8 cellular contexts compared by ENCODE assay signal in the genomic region with DNA sequence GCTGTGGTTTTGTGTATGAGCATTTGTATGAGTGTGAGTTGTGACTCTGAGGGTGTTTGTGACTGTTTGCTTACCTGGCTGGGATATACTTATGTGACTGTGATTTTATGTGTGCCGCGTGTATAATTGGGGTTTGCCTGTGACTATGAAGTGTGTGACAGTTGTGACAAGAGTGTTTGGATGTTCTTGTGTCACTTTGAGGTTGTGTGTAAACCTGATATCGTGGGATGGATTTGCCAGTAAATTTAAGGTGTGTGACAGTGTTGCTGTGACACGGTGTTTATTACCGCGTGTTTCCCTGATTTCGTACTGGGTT. TPM values are rescaled to one million over a fixed set of nuclear protein-coding genes. Genes with fewer than 3 reads are reported as not detected.
DNase-seq lines count a peak whose midpoint lies in the region; ATAC-seq, FAIRE-seq and TF ChIP-seq lines count a peak whose summit lies in the region.

No MANE protein-coding gene starts in this region.

- no peak overlapping the region for H2BK5ac ChIP-seq in mesendoderm (ENCODE audit: low read length)

- no peak overlapping the region for H4K5ac ChIP-seq in mesendoderm (ENCODE audit: low read length)

- BruUV-seq in K562 (replicated peaks; lab: Mats Ljungman, UMichigan): no TSS peak

- no peak overlapping the region for H2BK15ac ChIP-seq in mesendoderm (replicated peaks; ENCODE audit: low read depth)

- WGBS in K562 (ENCODE audit: insufficient coverage, low coverage, missing lambda C conversion rate): 0% methylated on average over 7 of the region's 7 CpGs
- WGBS in mesendoderm (ENCODE audit: extremely low coverage, insufficient coverage, low lambda C conversion rate): no CpG with 5 or more reads among the region's 7 CpGs

- H2AFZ ChIP-seq in K562 (ENCODE audit: low read depth, low read length): peak overlapping the region; percentile 96

- CTCF ChIA-PET in K562 (lab: Yijun Ruan, JAX; ENCODE audit: low intra/inter-chr PET ratio): interaction anchor here (0.5 kb wide), 1 partner anchor 9 kb away, joined by 4 read pairs; no protein-coding TSS in a partner anchor

- H3K79me1 ChIP-seq in mesendoderm (ENCODE audit: low read length): peaks cover 10% of the 10 kb centered on the region

- TF ChIP-seq EP300 in K562 (IDR thresholded peaks at IDR 0.05; ENCODE audit: low read length): no peak

- ATAC-seq in Right ventricle myocardium superior (ENCODE audit: poor library complexity) (no peak), K562 (no peak), GM19328 (IDR thresholded peaks at IDR 0.05; ENCODE audit: unreplicated experiment) (no peak), GM18861 (IDR thresholded peaks at IDR 0.05; ENCODE audit: unreplicated experiment) (no peak), HG03280 (IDR thresholded peaks at IDR 0.05; ENCODE audit: unreplicated experiment) (no peak)

- H3K4ac ChIP-seq in mesendoderm (ENCODE audit: low read depth, low read length): no peak overlapping the region

- H3K36me3 ChIP-seq in right atrium auricular region (peaks cover 13% of the 10 kb centered on the region), K562 (ENCODE audit: control insufficient read depth, insufficient read depth, low read length) (no peaks in the 10 kb centered on the region), mesendoderm (ENCODE audit: control insufficient read depth, insufficient read depth, low read length) (no peaks in the 10 kb centered on the region), uterus (no peaks in the 10 kb centered on the region)

- peak; percentile 15 for FAIRE-seq in K562 (lab: Jason Lieb, UNC)

- no peak overlapping the region for H2BK120ac ChIP-seq in mesendoderm (ENCODE audit: low read depth, low read length)

- POLR2A ChIA-PET in K562 (lab: Yijun Ruan, JAX): interaction anchor here (0.6 to 1.0 kb wide), 2 partner anchors 10 to 1356 kb away, joined by 3 read pairs; no protein-coding TSS in a partner anchor

- H3K56ac ChIP-seq in mesendoderm (ENCODE audit: low read length): peak overlapping the region; percentile 93

- H3K27ac ChIP-seq in right atrium auricular region: peak overlapping the region; percentile 88 to 93
- peak overlapping the region; percentile 71; the same call in 2 of the 3 replicates for H3K27ac ChIP-seq in K562 (ENCODE audit: extremely low read depth, low read depth, low read length)
- no peak overlapping the region for H3K27ac ChIP-seq in mesendoderm (ENCODE audit: low read depth, low read length)
- peak overlapping the region; percentile 85 to 87 for H3K27ac ChIP-seq in uterus

- TF ChIP-seq CTCF in right atrium auricular region (IDR thresholded peaks at IDR 0.05) (no peak), K562 (IDR thresholded peaks at IDR 0.05 in 2 of 3, conservative IDR thresholded peaks at IDR 0.05 in 1 of 3; ENCODE audit: insufficient read depth in 2 of 3, low read depth in 1 of 3, low read length in 3 of 3) (no peak), uterus (IDR thresholded peaks at IDR 0.05) (no peak)

- H3K4me3 ChIP-seq in right atrium auricular region (peak overlapping the region; percentile 79 to 90), K562 (peak overlapping the region; percentile 79), mesendoderm (ENCODE audit: low read length) (peak overlapping the region; percentile 94), uterus (peak overlapping the region; percentile 56 to 82)

- intact Hi-C loops in Right ventricle myocardium superior (cut with DNase I): loop anchor here (10.0 kb wide), 1 partner anchor 74 kb away; no protein-coding TSS in a partner anchor
- intact Hi-C loops in K562 (cut with micrococcal nuclease): no loop called here
- intact Hi-C loops in uterus (cut with DNase I; ENCODE audit: low total_unique reads): no loop called here

- H3K4me1 ChIP-seq in right atrium auricular region (peaks cover 0 to 22% of the 10 kb centered on the region in 2 donors), K562 (replicated peaks in 1 of 2; ENCODE audit: control insufficient read depth in 2 of 2, insufficient read depth in 2 of 2, low read length in 2 of 2) (peaks cover 0 to 8% of the 10 kb centered on the region in 2 experiments; a peak in 2 of 5 replicates), mesendoderm (ENCODE audit: control insufficient read depth, low read depth, low read length) (peaks cover 3% of the 10 kb centered on the region), uterus (peaks cover 0 to 8% of the 10 kb centered on the region in 2 donors)

- H4K8ac ChIP-seq in mesendoderm (ENCODE audit: low read depth, low read length): no peak overlapping the region

- peak overlapping the region; percentile 97 for H3K4me2 ChIP-seq in K562 (ENCODE audit: insufficient read depth, low read length)
- peak overlapping the region; percentile 54 for H3K4me2 ChIP-seq in mesendoderm (ENCODE audit: low read length)

- H3K9ac ChIP-seq in K562 (ENCODE audit: insufficient read depth in 1 of 2, low read depth in 2 of 2, low read length in 2 of 2): peak overlapping the region; percentile 71 to 96
- peak overlapping the region; percentile 89 for H3K9ac ChIP-seq in mesendoderm (ENCODE audit: low read length)

- no peak overlapping the region for H2AK5ac ChIP-seq in mesendoderm (ENCODE audit: low read length)

- no peak overlapping the region for H3K18ac ChIP-seq in mesendoderm (ENCODE audit: low read length)

- H3K9me1 ChIP-seq in K562 (ENCODE audit: control insufficient read depth, insufficient read depth, low read length): no peaks in the 10 kb centered on the region

- no peak for TF ChIP-seq RAD21 in K562 (CRISPR knock-in tag; conservative IDR thresholded peaks at IDR 0.05 in 1 of 2, IDR thresholded peaks at IDR 0.05 in 1 of 2)

- no peaks in the 10 kb centered on the region for H3K27me3 ChIP-seq in right atrium auricular region
- no peaks in the 10 kb centered on the region for H3K27me3 ChIP-seq in K562 (ENCODE audit: control insufficient read depth in 2 of 2, insufficient read depth in 2 of 2, low read length in 2 of 2)
- no peaks in the 10 kb centered on the region for H3K27me3 ChIP-seq in mesendoderm (ENCODE audit: insufficient read depth, low read length, poor library complexity)
- no peaks in the 10 kb centered on the region for H3K27me3 ChIP-seq in uterus

- in situ Hi-C loops in K562 (cut with MboI): no loop called here

- H3K23ac ChIP-seq in mesendoderm (ENCODE audit: low read length): no peak overlapping the region

- H3K79me2 ChIP-seq in K562 (ENCODE audit: control insufficient read depth, insufficient read depth, low read length) (peaks cover 30% of the 10 kb centered on the region), mesendoderm (ENCODE audit: control insufficient read depth, insufficient read depth, low read length) (peaks cover 12% of the 10 kb centered on the region)

- TF ChIP-seq POLR2A in K562 (conservative IDR thresholded peaks at IDR 0.05) (no peak), uterus (IDR thresholded peaks at IDR 0.05) (no peak)

- peaks cover 5 to 20% of the 10 kb centered on the region in 2 donors for H3K9me3 ChIP-seq in right atrium auricular region
- H3K9me3 ChIP-seq in K562 (replicated peaks; ENCODE audit: control insufficient read depth, insufficient read depth, low read depth, low read length): peaks cover 3% of the 10 kb centered on the region; the same call in 1 of the 2 replicates
- peaks cover 0 to 18% of the 10 kb centered on the region in 2 donors for H3K9me3 ChIP-seq in uterus

- no peak for DNase-seq in right atrium auricular region (ENCODE audit: low spot score)
- no peak for DNase-seq in Right ventricle myocardium superior
- DNase-seq in K562 (ENCODE audit: extremely low read depth in 1 of 4, low spot score in 3 of 4): peak in 1 of 4 experiments; percentile 7
- DNase-seq in mesendoderm: no peak
- DNase-seq in uterus: no peak

- no peaks in the 10 kb centered on the region for H4K20me1 ChIP-seq in K562 (replicated peaks; ENCODE audit: control insufficient read depth, insufficient read depth, low read length)

TF ChIP-seq in K562, 482 proteins besides CTCF, POLR2A, EP300 and RAD21 (continues in another document):
- TF ChIP-seq, protein P1, sequence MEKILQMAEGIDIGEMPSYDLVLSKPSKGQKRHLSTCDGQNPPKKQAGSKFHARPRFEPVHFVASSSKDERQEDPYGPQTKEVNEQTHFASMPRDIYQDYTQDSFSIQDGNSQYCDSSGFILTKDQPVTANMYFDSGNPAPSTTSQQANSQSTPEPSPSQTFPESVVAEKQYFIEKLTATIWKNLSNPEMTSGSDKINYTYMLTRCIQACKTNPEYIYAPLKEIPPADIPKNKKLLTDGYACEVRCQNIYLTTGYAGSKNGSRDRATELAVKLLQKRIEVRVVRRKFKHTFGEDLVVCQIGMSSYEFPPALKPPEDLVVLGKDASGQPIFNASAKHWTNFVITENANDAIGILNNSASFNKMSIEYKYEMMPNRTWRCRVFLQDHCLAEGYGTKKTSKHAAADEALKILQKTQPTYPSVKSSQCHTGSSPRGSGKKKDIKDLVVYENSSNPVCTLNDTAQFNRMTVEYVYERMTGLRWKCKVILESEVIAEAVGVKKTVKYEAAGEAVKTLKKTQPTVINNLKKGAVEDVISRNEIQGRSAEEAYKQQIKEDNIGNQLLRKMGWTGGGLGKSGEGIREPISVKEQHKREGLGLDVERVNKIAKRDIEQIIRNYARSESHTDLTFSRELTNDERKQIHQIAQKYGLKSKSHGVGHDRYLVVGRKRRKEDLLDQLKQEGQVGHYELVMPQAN (IDR thresholded peaks at IDR 0.05; ENCODE audit: borderline replicate concordance): 0 out of 2 replicates have a peak, but pooled peaks have one; percentile 73
- TF ChIP-seq HDAC1 (IDR thresholded peaks at IDR 0.05): peak in 1 of 2 experiments; percentile 76; a peak in 2 of 4 replicates

RNA-seq across cellular contexts. Expression of a gene that starts 0.4 kb away (rescaled TPM):
- total RNA-seq in right atrium auricular region (1 to 10 TPM; 5.6 to 8.6 TPM), Right ventricle myocardium superior (8.5 TPM), K562 (2014; rRNA removed) (3.8 and 5.1 TPM in 2 replicates), K562 (2014; rRNA removed; fragmentation: Illumina TruSeq; extraction: Trizol) (7.2 and 9.0 TPM in 2 replicates), K562 (2015; rRNA removed; fragmentation: Illumina TruSeq; extraction: Trizol) (4.5 and 4.7 TPM in 2 replicates), K562 (2021) (6.7 and 8.5 TPM in 2 replicates), uterus (10 to 100 TPM in 3 of 4 donors, 1 to 10 TPM in 1; 6.1 to 53.5 (median 17.2) TPM)
- total RNA-seq in K562 (2011; cell fraction: chromatin; rRNA removed; ENCODE audit: low replicate concordance): 6.0 and 12.5 TPM in 2 replicates
- 6.6 and 7.0 TPM in 2 replicates for total RNA-seq in K562 (2011; cell fraction: nucleolus; rRNA removed)
- 4.4 and 9.2 TPM in 2 replicates for total RNA-seq in K562 (2011; cell fraction: nucleoplasm; rRNA removed)
- polyA plus RNA-seq in K562 (2011; rRNA removed) (2.0 and 4.3 TPM in 2 replicates), K562 (2014; fragmentation: Illumina TruSeq; extraction: Trizol) (5.1 and 5.4 TPM in 2 replicates), K562 (2014; fragmentation: Nextera tagmentation; extraction: Ambion mirVana) (1 to 10 TPM; 5.8 to 6.0 TPM), K562 (2014; rRNA removed) (2.6 and 3.0 TPM in 2 replicates)
- 0.58 and 2.2 TPM in 2 replicates for polyA plus RNA-seq in K562 (2011; cell fraction: cytosol; rRNA removed)
- 1.6 and 1.9 TPM in 2 replicates for polyA plus RNA-seq in K562 (2011; cell fraction: nucleus; rRNA removed)
- 2.9 and 3.7 TPM in 2 replicates for polyA plus RNA-seq in K562 (2012)
- 5.4 and 11.6 TPM in 2 replicates for polyA minus RNA-seq in K562 (2011; rRNA and poly(A)+ RNA removed)
- polyA minus RNA-seq in K562 (2011; cell fraction: cytosol; rRNA and poly(A)+ RNA removed): 1.8 and 5.4 TPM in 2 replicates
- polyA minus RNA-seq in K562 (2011; cell fraction: nucleus; rRNA and poly(A)+ RNA removed): 4.4 and 5.9 TPM in 2 replicates
- 5.6 TPM for polyA plus RNA-seq in mesendoderm (2013, experiment 1 of 2)
- 5.3 TPM for polyA plus RNA-seq in mesendoderm (2013, experiment 2 of 2)
